Comparison of ENCODE assay signal across 21 cellular contexts in the genomic region with DNA sequence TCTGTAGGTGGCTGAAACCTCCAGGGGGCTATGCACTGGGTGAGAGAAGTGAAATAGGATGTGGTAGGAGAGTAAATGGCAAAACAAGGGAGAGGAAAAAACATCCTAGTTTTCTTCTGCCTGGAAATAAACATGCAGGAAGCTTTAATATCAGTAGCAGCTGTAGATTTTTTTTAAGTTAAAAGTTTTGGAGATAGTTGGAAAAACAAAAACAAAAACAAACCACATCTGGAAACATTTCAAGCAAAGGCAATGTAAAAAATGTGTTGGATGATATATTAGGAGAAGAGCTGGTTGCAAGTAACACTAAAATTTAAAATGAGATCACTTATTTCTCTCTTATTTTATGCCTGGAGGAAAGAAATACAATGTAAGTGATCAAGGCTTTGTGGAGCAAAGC.
DNase-seq lines count a peak whose midpoint lies in the region; ATAC-seq and TF ChIP-seq lines count a peak whose summit lies in the region.
"Had no signal": no experiment of that assay in that cellular context is flagged by ENCODE, and none has a peak within 500 bp of the region (broad histone marks: within the 10 kb centered on the region; RNA-seq: fewer than 3 reads in every experiment).

No MANE protein-coding gene starts in this region.

- ATAC-seq in HG03457 (IDR thresholded peaks at IDR 0.05; ENCODE audit: unreplicated experiment), result no peak
- ATAC-seq in activated CD8-positive, alpha-beta memory T cell treated with anti-CD3 and anti-CD28 coated beads, Interleukin-2, amount 10 ng/mL, durations not matched to agents 7 days and 5 days, result no peak
- ATAC-seq: HCT116 had no signal

- H3K4me1 Mint-ChIP-seq in activated CD8-positive, alpha-beta memory T cell treated with anti-CD3 and anti-CD28 coated beads, Interleukin-2, amount 10 ng/mL, durations not matched to agents 7 days and 5 days, result no peaks in the 10 kb centered on the region
- H3K4me1 Mint-ChIP-seq: activated naive CD8-positive, alpha-beta T cell treated with anti-CD3 and anti-CD28 coated beads, Interleukin-2, amount 10 ng/mL, durations not matched to agents 7 days and 5 days had no signal

- no peak for TF ChIP-seq POLR2A in sigmoid colon (IDR thresholded peaks at IDR 0.05)

- H3K4me3 ChIP-seq in fibroblast of the aortic adventitia (ENCODE audit: low read depth, low read length) (no peak overlapping the region), sigmoid colon (no peak overlapping the region)
- H3K4me3 ChIP-seq: vagina had no signal

- H3K27ac Mint-ChIP-seq in activated CD8-positive, alpha-beta memory T cell treated with anti-CD3 and anti-CD28 coated beads, Interleukin-2, amount 10 ng/mL, durations not matched to agents 7 days and 5 days, result no peak overlapping the region
- H3K27ac Mint-ChIP-seq: activated naive CD8-positive, alpha-beta T cell treated with anti-CD3 and anti-CD28 coated beads, Interleukin-2, amount 10 ng/mL, durations not matched to agents 7 days and 5 days; T-helper 2 cell treated with Interferon-gamma antibody and Interleukin-4, amounts not matched to agents 5 μg/mL and 100 μg/mL, for 36 hours had no signal

- no peaks in the 10 kb centered on the region for H3K36me3 Mint-ChIP-seq in activated CD8-positive, alpha-beta memory T cell treated with anti-CD3 and anti-CD28 coated beads, Interleukin-2, amount 10 ng/mL, durations not matched to agents 7 days and 5 days
- H3K36me3 Mint-ChIP-seq: activated naive CD8-positive, alpha-beta T cell treated with anti-CD3 and anti-CD28 coated beads, Interleukin-2, amount 10 ng/mL, durations not matched to agents 7 days and 5 days had no signal

- TF ChIP-seq CTCF in fibroblast of the aortic adventitia (IDR thresholded peaks at IDR 0.05; ENCODE audit: insufficient read depth, low read length) (peak; percentile 26), sigmoid colon (IDR thresholded peaks at IDR 0.05) (no peak)

- no peak overlapping the region for H3K4me3 Mint-ChIP-seq in activated CD8-positive, alpha-beta memory T cell treated with anti-CD3 and anti-CD28 coated beads, Interleukin-2, amount 10 ng/mL, durations not matched to agents 7 days and 5 days
- H3K4me3 Mint-ChIP-seq: activated naive CD8-positive, alpha-beta T cell treated with anti-CD3 and anti-CD28 coated beads, Interleukin-2, amount 10 ng/mL, durations not matched to agents 7 days and 5 days; T-helper 2 cell treated with Interferon-gamma antibody and Interleukin-4, amounts not matched to agents 5 μg/mL and 100 μg/mL, for 36 hours had no signal

- no peak for TF ChIP-seq EP300 in sigmoid colon (IDR thresholded peaks at IDR 0.05)

- H3K9me3 ChIP-seq in sigmoid colon, result no peaks in the 10 kb centered on the region
- H3K9me3 ChIP-seq: Caco-2, vagina had no signal

- no peaks in the 10 kb centered on the region for H3K36me3 ChIP-seq in sigmoid colon
- H3K36me3 ChIP-seq: vagina had no signal

- H3K27me3 ChIP-seq in sigmoid colon, result no peaks in the 10 kb centered on the region
- H3K27me3 ChIP-seq: vagina had no signal

- H3K27me3 Mint-ChIP-seq in activated CD8-positive, alpha-beta memory T cell treated with anti-CD3 and anti-CD28 coated beads, Interleukin-2, amount 10 ng/mL, durations not matched to agents 7 days and 5 days, result peaks cover 5% of the 10 kb centered on the region

- DNase-seq in EH (ENCODE audit: low read depth), result peak; percentile 57
- peak; percentile 24 for DNase-seq in LHCN-M2 (ENCODE audit: low read depth)
- no peak for DNase-seq in fibroblast of the aortic adventitia (ENCODE audit: low read depth)
- no peak for DNase-seq in sigmoid colon
- DNase-seq in amniotic stem cell (lab: John Stamatoyannopoulos, UW), result no peak
- no peak for DNase-seq in NCI-H345 (lab: John Stamatoyannopoulos, UW)
- DNase-seq in activated CD8-positive, alpha-beta memory T cell treated with anti-CD3 and anti-CD28 coated beads, Interleukin-2, amount 10 ng/mL, durations not matched to agents 7 days and 5 days, result no peak
- DNase-seq: activated CD8-positive, alpha-beta memory T cell treated with anti-CD3 and anti-CD28 coated beads for 24 hours; activated naive CD8-positive, alpha-beta T cell treated with anti-CD3 and anti-CD28 coated beads, Interleukin-2, amount 10 ng/mL, durations not matched to agents 7 days and 5 days; AML-193; Caco-2; NCI-H1105 treated with DMSO at 0.1 percent for 48 hours; NCI-H2107; NCI-H524 treated with DMSO at 0.1 percent for 48 hours; nucleus accumbens; SHP77 treated with DMSO at 0.1 percent for 48 hours had no signal

- CTCF ChIA-PET in activated CD8-positive, alpha-beta memory T cell treated with anti-CD3 and anti-CD28 coated beads, Interleukin-2, amount 10 ng/mL, durations not matched to agents 7 days and 5 days (lab: Charles Lee), result no interaction called here

- peaks cover 0 to 41% (median 34%) of the 10 kb centered on the region in 4 donors for H3K4me1 ChIP-seq in sigmoid colon
- H3K4me1 ChIP-seq: Caco-2 had no signal

- H3K27ac ChIP-seq in sigmoid colon, result peak overlapping the region; percentile 24 to 83 (median 72)
- H3K27ac ChIP-seq: KMS-11, vagina had no signal

- no peaks in the 10 kb centered on the region for H3K9me3 Mint-ChIP-seq in activated CD8-positive, alpha-beta memory T cell treated with anti-CD3 and anti-CD28 coated beads, Interleukin-2, amount 10 ng/mL, durations not matched to agents 7 days and 5 days (ENCODE audit: low read depth)
- H3K9me3 Mint-ChIP-seq: activated naive CD8-positive, alpha-beta T cell treated with anti-CD3 and anti-CD28 coated beads, Interleukin-2, amount 10 ng/mL, durations not matched to agents 7 days and 5 days; T-helper 2 cell treated with Interferon-gamma antibody and Interleukin-4, amounts not matched to agents 5 μg/mL and 100 μg/mL, for 36 hours had no signal

- intact Hi-C loops in sigmoid colon (cut with DNase I), result no loop called here

Comparison
In these comparisons a context has a peak if more than half of its experiments do, and no peak if none do; other contexts are left out.
1. DNase-seq: peak in EH (single experiment) and LHCN-M2 (single experiment); none in fibroblast of the aortic adventitia (single experiment), sigmoid colon (single experiment), amniotic stem cell (single experiment), NCI-H345 (single experiment) and activated CD8-positive, alpha-beta memory T cell treated with anti-CD3 and anti-CD28 coated beads, Interleukin-2, amount 10 ng/mL, durations not matched to agents 7 days and 5 days (single experiment).